Comparison of ENCODE assay signal across 17 cellular contexts in genomic region chr4:11603594-11604194, GRCh38.
"Had no signal": no experiment of that assay in that cellular context is flagged by ENCODE, and none has a peak within 500 bp of the region (broad histone marks: within the 10 kb centered on the region; RNA-seq: fewer than 3 reads in every experiment).

No MANE protein-coding gene starts in this region.

- ATAC-seq: activated CD8-positive, alpha-beta T cell treated with anti-CD3 and anti-CD28 coated beads for 36 hours; activated naive CD8-positive, alpha-beta T cell treated with anti-CD3 and anti-CD28 coated beads, Interleukin-2, amount 50 U/mL, for 24 hours; activated T-cell treated with anti-CD3 and anti-CD28 coated beads, Interleukin-2, amount 50 U/mL, for 4 hours; naive thymus-derived CD8-positive, alpha-beta T cell; stimulated activated effector memory CD8-positive, alpha-beta T cell treated with anti-CD3 and anti-CD28 coated beads, Interleukin-12 subunit alpha, Interleukin-12 subunit beta, amount 100 ng/mL, for 72 hours; T-cell had no signal

- H3K4me1 Mint-ChIP-seq: activated CD4-positive, alpha-beta T cell treated with anti-CD3 and anti-CD28 coated beads, Interleukin-2, amount 10 ng/mL, durations not matched to agents 24 days and 14 days; activated naive CD4-positive, alpha-beta T cell treated with anti-CD3 and anti-CD28 coated beads, Interleukin-2, amount 10 ng/mL, durations not matched to agents 7 days and 5 days; activated naive CD8-positive, alpha-beta T cell treated with anti-CD3 and anti-CD28 coated beads, Interleukin-2, amount 50 U/mL, for 24 hours; naive thymus-derived CD8-positive, alpha-beta T cell; stimulated activated effector memory CD8-positive, alpha-beta T cell treated with anti-CD3 and anti-CD28 coated beads, Interleukin-12 subunit alpha, Interleukin-12 subunit beta, amount 100 ng/mL, for 72 hours had no signal

- H3K36me3 Mint-ChIP-seq: activated naive CD4-positive, alpha-beta T cell treated with anti-CD3 and anti-CD28 coated beads, Interleukin-2, amount 10 ng/mL, durations not matched to agents 7 days and 5 days; brain; naive thymus-derived CD8-positive, alpha-beta T cell; stimulated activated effector memory CD8-positive, alpha-beta T cell treated with anti-CD3 and anti-CD28 coated beads, Interleukin-12 subunit alpha, Interleukin-12 subunit beta, amount 100 ng/mL, for 72 hours; T-cell; type B pancreatic cell had no signal

- H3K27ac Mint-ChIP-seq: activated CD4-positive, alpha-beta T cell treated with anti-CD3 and anti-CD28 coated beads, Interleukin-2, amount 10 ng/mL, durations not matched to agents 24 days and 14 days; activated CD8-positive, alpha-beta T cell treated with anti-CD3 and anti-CD28 coated beads for 36 hours; activated naive CD4-positive, alpha-beta T cell treated with anti-CD3 and anti-CD28 coated beads, Interleukin-2, amount 10 ng/mL, durations not matched to agents 7 days and 5 days; activated naive CD8-positive, alpha-beta T cell treated with anti-CD3 and anti-CD28 coated beads, Interleukin-2, amount 50 U/mL, for 24 hours; naive thymus-derived CD8-positive, alpha-beta T cell; stimulated activated effector memory CD8-positive, alpha-beta T cell treated with anti-CD3 and anti-CD28 coated beads, Interleukin-12 subunit alpha, Interleukin-12 subunit beta, amount 100 ng/mL, for 72 hours; T-cell; type B pancreatic cell had no signal

- H3K9me3 ChIP-seq: colonic mucosa, esophagus squamous epithelium, sigmoid colon, stomach had no signal

- H3K36me3 ChIP-seq: colonic mucosa, esophagus squamous epithelium, sigmoid colon, stomach had no signal

- H3K9me3 Mint-ChIP-seq: activated CD4-positive, alpha-beta T cell treated with anti-CD3 and anti-CD28 coated beads, Interleukin-2, amount 10 ng/mL, durations not matched to agents 24 days and 14 days; activated CD8-positive, alpha-beta T cell treated with anti-CD3 and anti-CD28 coated beads for 36 hours; activated naive CD4-positive, alpha-beta T cell treated with anti-CD3 and anti-CD28 coated beads, Interleukin-2, amount 10 ng/mL, durations not matched to agents 7 days and 5 days; activated naive CD8-positive, alpha-beta T cell treated with anti-CD3 and anti-CD28 coated beads, Interleukin-2, amount 50 U/mL, for 24 hours; activated T-cell treated with anti-CD3 and anti-CD28 coated beads, Interleukin-2, amount 50 U/mL, for 4 hours; brain; naive thymus-derived CD8-positive, alpha-beta T cell; stimulated activated effector memory CD8-positive, alpha-beta T cell treated with anti-CD3 and anti-CD28 coated beads, Interleukin-12 subunit alpha, Interleukin-12 subunit beta, amount 100 ng/mL, for 72 hours; T-cell; type B pancreatic cell had no signal

- H3K27me3 Mint-ChIP-seq: activated CD4-positive, alpha-beta T cell treated with anti-CD3 and anti-CD28 coated beads, Interleukin-2, amount 10 ng/mL, durations not matched to agents 24 days and 14 days; activated naive CD4-positive, alpha-beta T cell treated with anti-CD3 and anti-CD28 coated beads, Interleukin-2, amount 10 ng/mL, durations not matched to agents 7 days and 5 days; brain; type B pancreatic cell had no signal

- DNase-seq: activated CD4-positive, alpha-beta T cell treated with anti-CD3 and anti-CD28 coated beads, Interleukin-2, amount 10 ng/mL, durations not matched to agents 24 days and 14 days; activated CD8-positive, alpha-beta T cell treated with anti-CD3 and anti-CD28 coated beads for 36 hours; activated naive CD4-positive, alpha-beta T cell treated with anti-CD3 and anti-CD28 coated beads, Interleukin-2, amount 10 ng/mL, durations not matched to agents 7 days and 5 days; activated naive CD8-positive, alpha-beta T cell treated with anti-CD3 and anti-CD28 coated beads, Interleukin-2, amount 50 U/mL, for 24 hours; activated T-cell treated with anti-CD3 and anti-CD28 coated beads, Interleukin-2, amount 50 U/mL, for 4 hours; anterior cingulate cortex; central memory CD4-positive, alpha-beta T cell; colonic mucosa; esophagus squamous epithelium; naive thymus-derived CD8-positive, alpha-beta T cell; sigmoid colon; stimulated activated CD4-positive, alpha-beta T cell treated with anti-CD3 and anti-CD28 coated beads, Interleukin-4, amount 100 ng/mL, for 24 hours; stomach; T-cell had no signal

- H3K27me3 ChIP-seq: colonic mucosa, esophagus squamous epithelium, sigmoid colon, stomach had no signal

- H3K4me3 Mint-ChIP-seq: activated CD4-positive, alpha-beta T cell treated with anti-CD3 and anti-CD28 coated beads, Interleukin-2, amount 10 ng/mL, durations not matched to agents 24 days and 14 days; activated CD8-positive, alpha-beta T cell treated with anti-CD3 and anti-CD28 coated beads for 36 hours; activated naive CD4-positive, alpha-beta T cell treated with anti-CD3 and anti-CD28 coated beads, Interleukin-2, amount 10 ng/mL, durations not matched to agents 7 days and 5 days; activated naive CD8-positive, alpha-beta T cell treated with anti-CD3 and anti-CD28 coated beads, Interleukin-2, amount 50 U/mL, for 24 hours; activated T-cell treated with anti-CD3 and anti-CD28 coated beads, Interleukin-2, amount 50 U/mL, for 4 hours; brain; naive thymus-derived CD8-positive, alpha-beta T cell; stimulated activated effector memory CD8-positive, alpha-beta T cell treated with anti-CD3 and anti-CD28 coated beads, Interleukin-12 subunit alpha, Interleukin-12 subunit beta, amount 100 ng/mL, for 72 hours; T-cell; type B pancreatic cell had no signal

- H3K4me1 ChIP-seq: colonic mucosa, sigmoid colon had no signal

- H3K4me3 ChIP-seq: colonic mucosa, esophagus squamous epithelium, sigmoid colon, stomach had no signal

- H3K27ac ChIP-seq: colonic mucosa, esophagus squamous epithelium, sigmoid colon, stomach had no signal
